23 cellular contexts compared by ENCODE assay signal in the genomic region with DNA sequence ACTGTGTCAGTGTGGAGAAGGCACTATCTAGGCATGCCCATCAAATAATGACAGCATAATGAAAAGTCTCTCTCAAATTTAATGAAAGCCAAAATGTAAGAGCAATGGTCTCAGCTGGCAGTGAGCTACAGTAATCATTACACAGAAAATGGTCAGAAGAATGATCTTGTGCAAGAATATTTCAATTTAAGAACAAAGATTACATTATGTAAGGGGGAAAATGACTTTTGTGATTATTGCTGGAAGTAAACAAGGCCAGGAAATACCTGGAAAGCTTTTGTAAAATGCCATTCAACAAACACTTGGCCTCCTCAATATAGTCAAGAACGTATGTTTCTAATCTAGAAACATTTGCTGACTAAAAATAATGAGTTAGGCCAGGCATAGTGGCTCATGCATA.
DNase-seq lines count a peak whose midpoint lies in the region; TF ChIP-seq lines count a peak whose summit lies in the region.
"Had no signal": no experiment of that assay in that cellular context is flagged by ENCODE, and none has a peak within 500 bp of the region (broad histone marks: within the 10 kb centered on the region; RNA-seq: fewer than 3 reads in every experiment).

No MANE protein-coding gene starts in this region.

- DNase-seq in GM23248 = peak; percentile 8
- peak; percentile 20 to 25 for DNase-seq in cardiac fibroblast (ENCODE audit: low read depth in 2 of 2)
- peak; percentile 69 for DNase-seq in fibroblast of peridontal ligament (ENCODE audit: extremely low read depth)
- DNase-seq in tibial artery = no peak
- no peak for DNase-seq in NCI-H128 (lab: John Stamatoyannopoulos, UW; ENCODE audit: unreplicated experiment)
- DNase-seq in kidney tubule cell (ENCODE audit: low spot score) = no peak
- no peak for DNase-seq in activated CD4-positive, alpha-beta T cell treated with anti-CD3 and anti-CD28 coated beads for 1 hour
- DNase-seq: Caco-2; CD8-positive, alpha-beta T cell; HCEC 1CT; Karpas-422; NCI-H1092; NCI-H1436; NCI-H187; NCI-H2171 treated with DMSO at 0.1 percent for 48 hours; NCI-H524 treated with DMSO at 0.1 percent for 48 hours; NCI-H774; SIG-M5 had no signal

- no peaks in the 10 kb centered on the region for H4K20me1 ChIP-seq in GM23248 (ENCODE audit: insufficient read depth)

- H3F3A ChIP-seq in GM23248 (ENCODE audit: insufficient read depth) = peaks cover 39% of the 10 kb centered on the region

- H3K4me1 ChIP-seq in GM23248 (ENCODE audit: insufficient read depth) = peaks cover 44% of the 10 kb centered on the region
- H3K4me1 ChIP-seq in tibial artery = peaks cover 0 to 67% (median 12%) of the 10 kb centered on the region in 4 donors
- H3K4me1 ChIP-seq: A549 had no signal

- H3K36me3 ChIP-seq in GM23248 (ENCODE audit: low read depth) (no peaks in the 10 kb centered on the region), tibial artery (peaks cover 3 to 36% (median 7%) of the 10 kb centered on the region in 3 donors)

- no peak overlapping the region for H2AFZ ChIP-seq in GM23248

- H3K4me3 ChIP-seq in GM23248 (no peak overlapping the region), cardiac fibroblast (replicated peaks in 1 of 2; ENCODE audit: low read depth in 2 of 2, low read length in 2 of 2) (no peak overlapping the region), tibial artery (no peak overlapping the region)
- H3K4me3 ChIP-seq: A549, GM12878, SK-N-MC had no signal

- no peak overlapping the region for H3K4me2 ChIP-seq in GM23248 (ENCODE audit: unreplicated experiment)
- H3K4me2 ChIP-seq: A549 had no signal

- no peak overlapping the region for H3K27ac ChIP-seq in GM23248
- H3K27ac ChIP-seq in tibial artery = peak overlapping the region; percentile 82 to 83
- H3K27ac ChIP-seq: A549, C4-2B, HL-60, SK-N-MC had no signal

- H3K9me3 ChIP-seq in GM23248 (ENCODE audit: low read depth) (no peaks in the 10 kb centered on the region), tibial artery (no peaks in the 10 kb centered on the region)

- TF ChIP-seq CTCF in cardiac fibroblast (IDR thresholded peaks at IDR 0.05; ENCODE audit: low read depth, low read length) = no peak
- no peak for TF ChIP-seq CTCF in tibial artery (IDR thresholded peaks at IDR 0.05)

- no peaks in the 10 kb centered on the region for H3K27me3 ChIP-seq in GM23248 (replicated peaks; ENCODE audit: insufficient read depth)
- no peaks in the 10 kb centered on the region for H3K27me3 ChIP-seq in tibial artery

- in situ Hi-C loops in GM23248 (cut with MboI) = no loop called here

- H3K79me2 ChIP-seq in GM23248 (ENCODE audit: insufficient read depth) = no peaks in the 10 kb centered on the region

- no peak overlapping the region for H3K9ac ChIP-seq in GM23248

- no peaks in the 10 kb centered on the region for H3K9me2 ChIP-seq in GM23248 (ENCODE audit: insufficient read depth)

- WGBS in GM23248 (ENCODE audit: low coverage in 1 of 2, low lambda C conversion rate in 2 of 2, missing lambda C conversion rate in 2 of 2), 2 experiments = 23 to 32% methylated on average over 1 of the region's 1 CpG

- intact Hi-C loops in tibial artery (cut with DNase I; ENCODE audit: low total_unique reads) = no loop called here

Comparison
In these comparisons a context has a peak if more than half of its experiments do, and no peak if none do; other contexts are left out.
1. DNase-seq: peak in GM23248 (single experiment), cardiac fibroblast (2 of 2) and fibroblast of peridontal ligament (single experiment); none in tibial artery (0 of 2), NCI-H128 (single experiment), kidney tubule cell (single experiment) and activated CD4-positive, alpha-beta T cell treated with anti-CD3 and anti-CD28 coated beads for 1 hour (single experiment).